ENCODE assay signal across 31 cellular contexts in the genomic region with DNA sequence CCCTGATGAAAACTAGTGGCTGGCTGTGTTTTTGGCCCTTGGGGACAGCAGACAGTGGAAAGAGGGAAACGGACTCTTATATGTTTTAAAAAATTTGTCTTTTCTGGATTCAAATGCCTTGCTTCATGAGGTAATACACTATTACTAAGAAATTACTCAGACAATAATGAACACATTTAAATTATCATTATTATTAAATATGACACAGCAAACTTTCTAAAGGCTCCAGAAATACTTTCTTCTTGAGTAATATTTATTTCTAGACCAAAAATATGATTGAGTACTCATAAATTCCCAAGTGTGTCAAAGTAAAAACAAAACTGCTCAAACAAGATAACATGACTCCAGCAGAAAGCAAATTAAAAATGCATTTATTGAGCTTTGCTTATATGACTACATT.
"Had no signal": no experiment of that assay in that cellular context is flagged by ENCODE, and none has a peak within 500 bp of the region (broad histone marks: within the 10 kb centered on the region; RNA-seq: fewer than 3 reads in every experiment).

No MANE protein-coding gene starts in this region.

- H3K4me3 ChIP-seq: body of pancreas, Peyer's patch, SJSA1 had no signal

- H3K27ac ChIP-seq: body of pancreas, Peyer's patch, SJSA1, VCaP had no signal

- H3K9me3 ChIP-seq: body of pancreas, Peyer's patch, SJSA1 had no signal

- H3K27me3 ChIP-seq: body of pancreas, Peyer's patch, SJSA1 had no signal

- DNase-seq: activated B cell treated with CpG ODN at 0.5 μM for 24 hours; activated CD4-positive, alpha-beta memory T cell treated with anti-CD3 and anti-CD28 coated beads, Interleukin-2, amount 10 ng/mL, durations not matched to agents 7 days and 5 days; activated CD4-positive, alpha-beta T cell treated with anti-CD3 and anti-CD28 coated beads for 1 hour; activated CD4-positive, alpha-beta T cell treated with anti-CD3 and anti-CD28 coated beads for 48 hours; activated CD8-positive, alpha-beta memory T cell treated with anti-CD3 and anti-CD28 coated beads for 24 hours; activated CD8-positive, alpha-beta memory T cell treated with anti-CD3 and anti-CD28 coated beads, Interleukin-2, amount 10 ng/mL, durations not matched to agents 7 days and 5 days; activated CD8-positive, alpha-beta memory T cell treated with anti-CD3 and anti-CD28 coated beads, Interleukin-2, amount 50 U/mL, for 48 hours; activated effector memory CD4-positive, alpha-beta T cell treated with Interleukin-2 at 50 U/mL for 16 hours; activated naive CD4-positive, alpha-beta T cell treated with anti-CD3 and anti-CD28 coated beads, Interleukin-2, amount 10 ng/mL, durations not matched to agents 7 days and 5 days; activated naive CD8-positive, alpha-beta T cell treated with anti-CD3 and anti-CD28 coated beads, Interleukin-2, amount 50 U/mL, for 24 hours; activated T-cell treated with anti-CD3 and anti-CD28 coated beads, Interleukin-2, amount 50 U/mL, for 48 hours; amygdala; body of pancreas; central memory CD4-positive, alpha-beta T cell; MM.1S; MV-4-11; NCI-H1092; NCI-H1436 treated with DMSO at 0.1 percent for 48 hours; NCI-H1694 treated with DMSO at 0.1 percent for 48 hours; NCI-H2029; NCI-H345; NCI-H524 treated with DMSO at 0.1 percent for 48 hours; Peyer's patch; RPMI8226; SHP77 treated with DMSO at 0.1 percent for 48 hours; SW 1271; T-helper 1 cell; T-helper 2 cell; T-helper 9 cell had no signal

- H3K4me1 ChIP-seq: body of pancreas, Peyer's patch, SJSA1 had no signal

- ATAC-seq: activated CD8-positive, alpha-beta memory T cell treated with anti-CD3 and anti-CD28 coated beads, Interleukin-2, amount 10 ng/mL, durations not matched to agents 7 days and 5 days; activated naive CD8-positive, alpha-beta T cell treated with anti-CD3 and anti-CD28 coated beads, Interleukin-2, amount 50 U/mL, for 24 hours; body of pancreas had no signal

- H3K36me3 ChIP-seq: Peyer's patch, SJSA1 had no signal
